In the genomic region with DNA sequence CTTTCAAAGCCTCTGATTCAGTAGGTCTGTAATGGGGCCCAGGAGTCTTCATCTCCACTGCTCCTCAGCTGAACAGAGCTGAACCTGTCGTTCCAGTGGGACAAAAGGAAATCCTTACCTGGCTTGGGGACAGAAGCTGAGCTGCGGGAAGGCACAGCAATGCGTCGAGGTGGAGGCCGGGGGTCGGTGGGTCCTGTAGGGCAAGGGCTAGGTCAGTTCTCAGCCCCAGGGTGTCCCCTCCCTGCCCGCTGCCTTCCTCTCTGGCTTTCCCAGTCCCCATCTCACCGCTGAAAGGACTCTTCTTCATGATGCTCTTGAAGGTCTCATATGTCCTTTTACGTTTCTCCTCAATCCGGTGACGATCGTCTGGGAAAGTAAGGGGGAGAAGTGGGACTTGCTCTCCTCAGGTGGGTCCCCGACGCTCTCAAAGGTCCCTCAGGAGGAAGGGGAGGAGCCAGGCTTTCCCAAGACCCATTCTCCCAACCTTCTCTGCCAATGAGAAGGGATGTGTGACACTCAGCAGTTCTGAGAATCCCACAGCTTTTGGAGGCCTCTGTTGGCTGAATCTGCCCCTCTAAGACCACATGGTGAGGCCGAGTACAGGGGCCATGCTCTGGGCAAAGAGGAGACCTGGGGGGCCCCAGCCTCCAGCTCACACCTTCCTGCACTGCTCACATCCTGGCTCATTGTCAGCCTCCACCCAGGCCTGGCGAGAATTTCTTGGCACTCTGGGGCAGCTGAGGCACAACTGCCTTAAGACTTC, we compare ENCODE assay signal across 1 cellular context.
TF ChIP-seq lines count a peak whose summit lies in the region.

No MANE protein-coding gene starts in this region.

TF ChIP-seq in HepG2, 621 proteins besides CTCF, POLR2A, EP300 and RAD21:
- TF ChIP-seq ZNF577 (CRISPR knock-in tag; IDR thresholded peaks at IDR 0.05; ENCODE audit: borderline replicate concordance, low read depth) = no peak
- peak; percentile 48; the same call in 1 of the 2 replicates for TF ChIP-seq POLR2G (IDR thresholded peaks at IDR 0.05; ENCODE audit: low read depth, low read length)
- no peak for TF ChIP-seq RBM39 (IDR thresholded peaks at IDR 0.05; ENCODE audit: low read depth, low read length, poor library complexity, severe bottlenecking)
- no peak for TF ChIP-seq FOXK1 (CRISPR knock-in tag; IDR thresholded peaks at IDR 0.05; ENCODE audit: borderline replicate concordance, low read depth)
- TF ChIP-seq RBFOX2 (IDR thresholded peaks at IDR 0.05; ENCODE audit: low read depth, low read length) = 0 out of 2 replicates have a peak, but pooled peaks have one; percentile 27
